ENCODE assay signal across 7 cellular contexts in the genomic region with DNA sequence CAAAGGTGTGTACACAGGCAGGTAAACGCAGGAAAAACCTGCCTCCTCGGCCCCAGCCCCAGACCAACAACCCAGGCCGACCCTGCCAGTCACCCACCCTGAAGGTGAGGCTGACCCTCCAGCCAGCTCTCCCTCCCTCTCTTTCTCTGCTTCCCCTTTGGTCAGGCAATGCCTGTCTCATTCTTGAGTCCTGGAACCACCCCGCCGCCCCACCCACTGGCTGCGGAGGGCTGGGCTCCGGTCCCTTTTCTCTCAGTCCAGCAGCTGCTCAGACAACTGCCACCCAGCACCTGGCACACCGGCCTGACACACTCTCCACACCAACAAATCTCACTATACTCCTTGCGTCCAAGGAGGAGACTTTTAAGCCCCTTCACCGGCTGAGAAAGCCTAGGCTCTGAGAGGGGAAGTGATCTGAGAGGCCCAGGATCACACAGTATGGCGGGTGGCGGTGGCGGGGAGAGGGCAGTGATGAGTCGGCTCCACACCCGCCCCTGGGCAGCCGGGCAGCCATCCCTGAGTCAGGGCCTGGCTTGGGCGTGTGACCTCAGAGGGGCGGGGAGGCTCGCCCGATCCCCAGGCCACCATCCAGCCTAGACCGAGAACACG. TPM values are rescaled to one million over a fixed set of nuclear protein-coding genes. Genes with fewer than 3 reads are reported as not detected.
A peak's percentile ranks its signal among the peaks of the same experiment; 100 is the strongest.
DNase-seq lines count a peak whose midpoint lies in the region; ATAC-seq and TF ChIP-seq lines count a peak whose summit lies in the region.

No MANE protein-coding gene starts in this region.

- DNase-seq in SJCRH30 (peak; percentile 91 to 92), Right ventricle myocardium superior (peak; percentile 89), osteoblast (ENCODE audit: insufficient read length, low spot score, missing footprints) (peak; percentile 100), aorta (peak; percentile 90 to 95)
- peak; percentile 64 for DNase-seq in activated naive CD8-positive, alpha-beta T cell treated with anti-CD3 and anti-CD28 coated beads, Interleukin-2, amount 50 U/mL, for 24 hours

- H4K20me1 ChIP-seq in osteoblast (ENCODE audit: insufficient read depth, low read length), result peaks cover 39% of the 10 kb centered on the region

- H3K27me3 Mint-ChIP-seq in activated naive CD8-positive, alpha-beta T cell treated with anti-CD3 and anti-CD28 coated beads, Interleukin-2, amount 50 U/mL, for 24 hours, result no peaks in the 10 kb centered on the region

- intact Hi-C loops in Right ventricle myocardium superior (cut with DNase I) (no loop called here), aorta (cut with DNase I) (loop anchor here in 1 of 2 donors (5.0 kb wide), 1 partner anchor 54 kb away; a partner anchor contains a TSS)

- TF ChIP-seq CTCF in osteoblast (IDR thresholded peaks at IDR 0.05; ENCODE audit: extremely low read depth, low read depth, low read length), result no peak

- H3K4me3 ChIP-seq in SJCRH30 (peak overlapping the region; percentile 87), osteoblast (ENCODE audit: insufficient read depth, low read length) (peak overlapping the region; percentile 98), aorta (ENCODE audit: low read length in 2 of 2) (peak overlapping the region; percentile 79 to 84)

- H3K27me3 ChIP-seq in SJCRH30 (no peaks in the 10 kb centered on the region), osteoblast (ENCODE audit: insufficient read depth, low read length) (no peaks in the 10 kb centered on the region), aorta (ENCODE audit: control insufficient read depth in 1 of 2, insufficient read depth in 2 of 2, low read length in 1 of 2) (no peaks in the 10 kb centered on the region)

- H3K27ac Mint-ChIP-seq in activated naive CD8-positive, alpha-beta T cell treated with anti-CD3 and anti-CD28 coated beads, Interleukin-2, amount 50 U/mL, for 24 hours, result peak overlapping the region; percentile 74

- H2AFZ ChIP-seq in osteoblast (ENCODE audit: low read length), result peak overlapping the region; percentile 96

- ATAC-seq in HG03521 (IDR thresholded peaks at IDR 0.05; ENCODE audit: unreplicated experiment), result peak; percentile 26
- peak; percentile 42 for ATAC-seq in activated naive CD8-positive, alpha-beta T cell treated with anti-CD3 and anti-CD28 coated beads, Interleukin-2, amount 50 U/mL, for 24 hours
- ATAC-seq in Right ventricle myocardium superior (ENCODE audit: poor library complexity), result peak; percentile 60
- peak; percentile 75 for ATAC-seq in aorta (ENCODE audit: low FRiP score)

- H3K4me2 ChIP-seq in osteoblast (ENCODE audit: insufficient read depth, low read length), result peak overlapping the region; percentile 92

- peak; percentile 45 for TF ChIP-seq POLR2A in GM15510 (IDR thresholded peaks at IDR 0.05; ENCODE audit: borderline replicate concordance, extremely low read depth, insufficient read length)

- peak overlapping the region; percentile 94 for H3K4me3 Mint-ChIP-seq in activated naive CD8-positive, alpha-beta T cell treated with anti-CD3 and anti-CD28 coated beads, Interleukin-2, amount 50 U/mL, for 24 hours

- peak overlapping the region; percentile 76 for H3K27ac ChIP-seq in SJCRH30
- H3K27ac ChIP-seq in osteoblast (ENCODE audit: low read depth, low read length), result peak overlapping the region; percentile 86
- peak overlapping the region; percentile 91 to 93 for H3K27ac ChIP-seq in aorta (ENCODE audit: low read depth in 1 of 2, low read length in 2 of 2)

- H3K36me3 ChIP-seq in SJCRH30 (peaks cover 30% of the 10 kb centered on the region), osteoblast (ENCODE audit: insufficient read depth, low read length) (peaks cover 38% of the 10 kb centered on the region), aorta (ENCODE audit: control insufficient read depth in 1 of 2, insufficient read depth in 2 of 2, low read length in 1 of 2) (peaks cover 3 to 5% of the 10 kb centered on the region in 2 donors)

- peaks cover 11% of the 10 kb centered on the region for H3K36me3 Mint-ChIP-seq in activated naive CD8-positive, alpha-beta T cell treated with anti-CD3 and anti-CD28 coated beads, Interleukin-2, amount 50 U/mL, for 24 hours (ENCODE audit: low read depth)

- H3K4me1 ChIP-seq in SJCRH30 (peaks cover 16% of the 10 kb centered on the region; the same call in 1 of the 2 replicates), osteoblast (ENCODE audit: insufficient read depth, low read length) (peaks cover 32% of the 10 kb centered on the region), aorta (ENCODE audit: control insufficient read depth in 1 of 2, insufficient read depth in 2 of 2, low read length in 2 of 2) (peaks cover 0 to 5% of the 10 kb centered on the region in 2 donors)

- peaks cover 43% of the 10 kb centered on the region for H3K4me1 Mint-ChIP-seq in activated naive CD8-positive, alpha-beta T cell treated with anti-CD3 and anti-CD28 coated beads, Interleukin-2, amount 50 U/mL, for 24 hours

- 0% methylated on average over 19 to 22 of the region's 22 CpGs for WGBS in aorta, 2 donors

- H3K9me3 ChIP-seq in SJCRH30 (replicated peaks) (no peaks in the 10 kb centered on the region), osteoblast (ENCODE audit: low read depth, low read length) (no peaks in the 10 kb centered on the region), aorta (ENCODE audit: control insufficient read depth, low read length) (no peaks in the 10 kb centered on the region)

- no peaks in the 10 kb centered on the region for H3K9me3 Mint-ChIP-seq in activated naive CD8-positive, alpha-beta T cell treated with anti-CD3 and anti-CD28 coated beads, Interleukin-2, amount 50 U/mL, for 24 hours

- H3K79me2 ChIP-seq in osteoblast (ENCODE audit: insufficient read depth, low read length), result peaks cover 70% of the 10 kb centered on the region

RNA-seq across cellular contexts. Expression of a gene that starts 0.7 kb away (rescaled TPM):
- total RNA-seq in SJCRH30 (2014; rRNA removed; shearing (Covaris generic)), result 270 and 288 TPM in 2 replicates
- total RNA-seq in Right ventricle myocardium superior, result 269 TPM
- 208 and 212 TPM in 2 replicates for total RNA-seq in osteoblast
- 100 to 1,000 TPM; 250 to 299 TPM for total RNA-seq in aorta
- polyA plus RNA-seq in aorta, result 100 to 1,000 TPM in 1 of 2 donors, 10 to 100 TPM in 1; 87.5 to 355 TPM

RNA-seq across cellular contexts. Expression of a gene that starts 2.6 kb away (rescaled TPM):
- total RNA-seq in SJCRH30 (2014; rRNA removed; shearing (Covaris generic)), result 17.5 and 18.4 TPM in 2 replicates
- total RNA-seq in Right ventricle myocardium superior, result 32.7 TPM
- 14.5 and 16.5 TPM in 2 replicates for total RNA-seq in osteoblast
- total RNA-seq in aorta, result 10 to 100 TPM; 11.1 to 13.1 TPM
- polyA plus RNA-seq in aorta, result 1 to 10 TPM; 2.4 to 7.5 TPM

RNA-seq across cellular contexts. Expression of a gene that starts 32.4 kb away (rescaled TPM):
- 75.0 and 78.3 TPM in 2 replicates for total RNA-seq in SJCRH30 (2014; rRNA removed; shearing (Covaris generic))
- total RNA-seq in Right ventricle myocardium superior (7.9 TPM), osteoblast (41.0 and 50.3 TPM in 2 replicates), aorta (10 to 100 TPM; 14.1 to 18.9 TPM)
- polyA plus RNA-seq in aorta, result 10 to 100 TPM in 1 of 2 donors, 1 to 10 TPM in 1; 4.0 to 12.7 TPM

RNA-seq across cellular contexts. Expression of a gene that starts 56.9 kb away (rescaled TPM):
- total RNA-seq in SJCRH30 (2014; rRNA removed; shearing (Covaris generic)), result 236 and 239 TPM in 2 replicates
- total RNA-seq in Right ventricle myocardium superior (8.1 TPM), osteoblast (36.2 and 39.5 TPM in 2 replicates), aorta (10 to 100 TPM; 27.8 to 37.8 TPM)
- polyA plus RNA-seq in aorta, result 10 to 100 TPM in 1 of 2 donors, 1 to 10 TPM in 1; 2.9 to 20.8 TPM

RNA-seq across cellular contexts. Expression of a gene that starts 57.2 kb away (rescaled TPM):
- total RNA-seq in SJCRH30 (2014; rRNA removed; shearing (Covaris generic)), result 41.5 and 45.7 TPM in 2 replicates
- total RNA-seq in Right ventricle myocardium superior (11.5 TPM), osteoblast (22.1 TPM in 2 replicates), aorta (10 to 100 TPM; 10.8 to 15.4 TPM)
- polyA plus RNA-seq in aorta, result 1 to 10 TPM; 3.9 to 4.5 TPM

Comparison
In these comparisons a context has a peak if more than half of its experiments do, and no peak if none do; other contexts are left out.
1. Peak in every context shown above with its lines: DNase-seq, ATAC-seq, H3K4me3 ChIP-seq and H3K27ac ChIP-seq.